Comparison of ENCODE assay signal across 1 cellular context in the genomic region with DNA sequence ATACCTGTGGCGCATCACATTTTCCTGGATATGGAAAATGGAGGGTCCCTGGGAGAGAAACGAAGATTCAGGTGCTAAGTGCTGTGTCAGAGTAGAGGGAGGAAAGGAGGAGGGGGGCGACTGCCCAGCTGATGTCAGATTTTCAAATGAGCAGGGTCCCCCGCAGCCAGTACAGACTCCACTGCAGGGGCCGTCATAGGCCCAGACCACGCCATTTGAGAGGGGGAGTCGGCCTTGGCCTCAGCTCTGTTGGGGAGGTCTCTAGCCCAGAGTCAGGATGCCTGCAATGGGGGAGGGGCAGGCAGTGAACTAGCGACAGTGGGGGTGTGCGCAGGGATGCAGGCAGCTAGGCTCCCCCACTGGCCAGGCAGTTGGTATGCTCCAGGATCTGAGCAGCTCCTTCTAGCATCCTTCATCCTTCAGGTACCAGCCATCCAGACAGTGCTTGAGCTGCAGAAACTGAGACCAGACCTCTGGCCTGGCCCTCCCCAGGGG.
TF ChIP-seq lines count a peak whose summit lies in the region.

TSS of gene BSCL2 (minus strand) at position 148 of the 495 bp plus-strand sequence. CDS start 229 bp downstream, outside the sequence.
TSS of gene GNG3 (plus strand) at position 400 of the 495 bp plus-strand sequence. CDS start 620 bp downstream, outside the sequence.

TF ChIP-seq in K562, 482 proteins besides CTCF, POLR2A, EP300 and RAD21 (continued from another document):
- TF ChIP-seq POLR2AphosphoS2 (IDR thresholded peaks at IDR 0.05; ENCODE audit: low read length) = peak; percentile 66; the same call in 1 of the 2 replicates
- peak; percentile 82 for TF ChIP-seq BHLHE40 (IDR thresholded peaks at IDR 0.05; ENCODE audit: low read length)
- TF ChIP-seq NONO (IDR thresholded peaks at IDR 0.05; ENCODE audit: low read depth in 2 of 2, low read length in 1 of 2) = peak in 1 of 2 experiments; percentile 97; a peak in 2 of 4 replicates
- TF ChIP-seq FOXK2 (conservative IDR thresholded peaks at IDR 0.05 in 1 of 2, IDR thresholded peaks at IDR 0.05 in 1 of 2; ENCODE audit: low read depth in 2 of 2) = peak in 1 of 2 experiments; percentile 96; a peak in 2 of 4 replicates
- TF ChIP-seq JUND (IDR thresholded peaks at IDR 0.05; ENCODE audit: borderline replicate concordance, low read depth, low read length) = peak; percentile 88
- TF ChIP-seq JUND (tag; IDR thresholded peaks at IDR 0.05; ENCODE audit: borderline replicate concordance, low read depth, low read length) = no peak
- peak; percentile 82 for TF ChIP-seq ZNF740 (CRISPR knock-in tag; IDR thresholded peaks at IDR 0.05)
- TF ChIP-seq ZNF740 (tag; IDR thresholded peaks at IDR 0.05) = no peak
- peak in 1 of 2 experiments; percentile 71; a peak in 1 of 4 replicates for TF ChIP-seq RCOR1 (IDR thresholded peaks at IDR 0.05; ENCODE audit: borderline replicate concordance in 1 of 2, low read depth in 2 of 2, low read length in 2 of 2)
- no peak for TF ChIP-seq NFYB (IDR thresholded peaks at IDR 0.05; ENCODE audit: extremely low read depth, insufficient read length)
- peak; percentile 99 for TF ChIP-seq PRDM10 (IDR thresholded peaks at IDR 0.05; ENCODE audit: partially characterized antibody)
- no peak for TF ChIP-seq TRIM28 (IDR thresholded peaks at IDR 0.05)
- 0 out of 2 replicates have a peak, but pooled peaks have one; percentile 15 for TF ChIP-seq SMARCE1 (IDR thresholded peaks at IDR 0.05)
- peak; percentile 18; the same call in 1 of the 2 replicates for TF ChIP-seq CREB1 (IDR thresholded peaks at IDR 0.05)
- TF ChIP-seq CREB1 (CRISPR knock-in tag; IDR thresholded peaks at IDR 0.05) = no peak
- no peak for TF ChIP-seq EP400 (IDR thresholded peaks at IDR 0.05)
- peak; percentile 26 to 29; a peak in 1 of 4 replicates for TF ChIP-seq NRF1 (conservative IDR thresholded peaks at IDR 0.05 in 1 of 2, IDR thresholded peaks at IDR 0.05 in 1 of 2)
- TF ChIP-seq CLOCK (CRISPR knock-in tag; IDR thresholded peaks at IDR 0.05; ENCODE audit: borderline replicate concordance) = no peak
- peak; percentile 69 for TF ChIP-seq ZBTB33 (CRISPR knock-in tag; IDR thresholded peaks at IDR 0.05)
- peak; percentile 96 for TF ChIP-seq ATF7 (IDR thresholded peaks at IDR 0.05)
- peak; percentile 78 for TF ChIP-seq TFAP4 (CRISPR knock-in tag; IDR thresholded peaks at IDR 0.05; ENCODE audit: borderline replicate concordance)
- 0 out of 2 replicates have a peak, but pooled peaks have one; percentile 20 for TF ChIP-seq LCOR (CRISPR knock-in tag; IDR thresholded peaks at IDR 0.05)
- peak; percentile 33 to 68; a peak in 1 of 4 replicates for TF ChIP-seq KDM1A (IDR thresholded peaks at IDR 0.05)
- no peak for TF ChIP-seq MCM7 (IDR thresholded peaks at IDR 0.05)
- TF ChIP-seq CHD2 (IDR thresholded peaks at IDR 0.05; ENCODE audit: low read depth, low read length) = peak; percentile 49; the same call in 1 of the 2 replicates
- no peak for TF ChIP-seq SAFB2 (IDR thresholded peaks at IDR 0.05; ENCODE audit: borderline replicate concordance, low read depth, low read length, severe bottlenecking)
- TF ChIP-seq ZNF3 (CRISPR knock-in tag; IDR thresholded peaks at IDR 0.05) = no peak
- TF ChIP-seq CBFB (CRISPR knock-in tag; IDR thresholded peaks at IDR 0.05) = 0 out of 2 replicates have a peak, but pooled peaks have one; percentile 38
- TF ChIP-seq SIX5 (IDR thresholded peaks at IDR 0.05; ENCODE audit: borderline replicate concordance in 1 of 2, insufficient read depth in 1 of 2, low read depth in 1 of 2, low read length in 2 of 2) = peak in 1 of 2 experiments; percentile 27; a peak in 1 of 4 replicates
- no peak for TF ChIP-seq HDAC2 (IDR thresholded peaks at IDR 0.05)
- 0 out of 2 replicates have a peak, but pooled peaks have one; percentile 12 for TF ChIP-seq CREM (IDR thresholded peaks at IDR 0.05; ENCODE audit: low read depth)
- TF ChIP-seq, protein P1, sequence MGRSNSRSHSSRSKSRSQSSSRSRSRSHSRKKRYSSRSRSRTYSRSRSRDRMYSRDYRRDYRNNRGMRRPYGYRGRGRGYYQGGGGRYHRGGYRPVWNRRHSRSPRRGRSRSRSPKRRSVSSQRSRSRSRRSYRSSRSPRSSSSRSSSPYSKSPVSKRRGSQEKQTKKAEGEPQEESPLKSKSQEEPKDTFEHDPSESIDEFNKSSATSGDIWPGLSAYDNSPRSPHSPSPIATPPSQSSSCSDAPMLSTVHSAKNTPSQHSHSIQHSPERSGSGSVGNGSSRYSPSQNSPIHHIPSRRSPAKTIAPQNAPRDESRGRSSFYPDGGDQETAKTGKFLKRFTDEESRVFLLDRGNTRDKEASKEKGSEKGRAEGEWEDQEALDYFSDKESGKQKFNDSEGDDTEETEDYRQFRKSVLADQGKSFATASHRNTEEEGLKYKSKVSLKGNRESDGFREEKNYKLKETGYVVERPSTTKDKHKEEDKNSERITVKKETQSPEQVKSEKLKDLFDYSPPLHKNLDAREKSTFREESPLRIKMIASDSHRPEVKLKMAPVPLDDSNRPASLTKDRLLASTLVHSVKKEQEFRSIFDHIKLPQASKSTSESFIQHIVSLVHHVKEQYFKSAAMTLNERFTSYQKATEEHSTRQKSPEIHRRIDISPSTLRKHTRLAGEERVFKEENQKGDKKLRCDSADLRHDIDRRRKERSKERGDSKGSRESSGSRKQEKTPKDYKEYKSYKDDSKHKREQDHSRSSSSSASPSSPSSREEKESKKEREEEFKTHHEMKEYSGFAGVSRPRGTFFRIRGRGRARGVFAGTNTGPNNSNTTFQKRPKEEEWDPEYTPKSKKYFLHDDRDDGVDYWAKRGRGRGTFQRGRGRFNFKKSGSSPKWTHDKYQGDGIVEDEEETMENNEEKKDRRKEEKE (IDR thresholded peaks at IDR 0.05; ENCODE audit: borderline replicate concordance in 1 of 2, control insufficient read depth in 1 of 2, low read depth in 2 of 2, low read length in 1 of 2) = peak in 1 of 2 experiments; percentile 78; a peak in 2 of 4 replicates
- peak; percentile 75; the same call in 1 of the 2 replicates for TF ChIP-seq MBD2 (IDR thresholded peaks at IDR 0.05; ENCODE audit: borderline replicate concordance, low read depth)
- TF ChIP-seq TBP (optimal IDR thresholded peaks at IDR 0.05; ENCODE audit: low read depth, low read length) = peak; percentile 13
- TF ChIP-seq KAT2B (IDR thresholded peaks at IDR 0.05; ENCODE audit: low read depth, low read length) = no peak
- TF ChIP-seq TCF7L2 (IDR thresholded peaks at IDR 0.05; ENCODE audit: low read depth, low read length) = peak; percentile 84
- 0 out of 2 replicates have a peak, but pooled peaks have one; percentile 9 for TF ChIP-seq ZNF316 (IDR thresholded peaks at IDR 0.05)
- TF ChIP-seq JUNB (CRISPR knock-in tag; conservative IDR thresholded peaks at IDR 0.05) = no peak
- no peak for TF ChIP-seq SFPQ (IDR thresholded peaks at IDR 0.05; ENCODE audit: low read depth, low read length)
- no peak for TF ChIP-seq ZKSCAN3 (CRISPR knock-in tag; IDR thresholded peaks at IDR 0.05)
- 0 out of 2 replicates have a peak, but pooled peaks have one; percentile 11 for TF ChIP-seq HDGF (IDR thresholded peaks at IDR 0.05)
- peak; percentile 55; the same call in 1 of the 2 replicates for TF ChIP-seq CTBP1 (IDR thresholded peaks at IDR 0.05; ENCODE audit: borderline replicate concordance)
